Comparison of ENCODE assay signal across 19 cellular contexts in genomic region chr22:17918840-17919239, GRCh38.
A peak's percentile ranks its signal among the peaks of the same experiment; 100 is the strongest.
DNase-seq lines count a peak whose midpoint lies in the region; ATAC-seq, FAIRE-seq and TF ChIP-seq lines count a peak whose summit lies in the region.
"Had no signal": no experiment of that assay in that cellular context is flagged by ENCODE, and none has a peak within 500 bp of the region (broad histone marks: within the 10 kb centered on the region; RNA-seq: fewer than 3 reads in every experiment).

No MANE protein-coding gene starts in this region.

- TF ChIP-seq CTCF in AG10803 (conservative IDR thresholded peaks at IDR 0.05; ENCODE audit: low read length): no peak
- no peak for TF ChIP-seq CTCF in astrocyte (IDR thresholded peaks at IDR 0.05; ENCODE audit: insufficient read depth, low read depth, low read length)
- no peak for TF ChIP-seq CTCF in parathyroid adenoma (IDR thresholded peaks at IDR 0.05)
- TF ChIP-seq CTCF in esophagus muscularis mucosa (IDR thresholded peaks at IDR 0.05): no peak

- H3K27ac Mint-ChIP-seq in astrocyte (ENCODE audit: unreplicated experiment): no peak overlapping the region
- no peak overlapping the region for H3K27ac Mint-ChIP-seq in stimulated activated memory B cell treated with anti-CD40 and anti-IgM and Interleukin-4, amounts not matched to agents 10 μg/mL and 1 μg/mL and 100 μg/mL, for 72 hours
- H3K27ac Mint-ChIP-seq: activated CD8-positive, alpha-beta T cell treated with anti-CD3 and anti-CD28 coated beads for 36 hours; activated T-helper 1 cell treated with anti-CD3 and anti-CD28 coated beads, Interleukin-12 subunit alpha, Interleukin-12 subunit beta, Interleukin-2, Interleukin-4 antibody, amounts not matched to agents 30 ng/mL and 10 ng/mL and 1 ng/mL, durations not matched to agents 14 hours and 24 hours and 36 hours; dendritic cell treated with granulocyte-macrophage colony-stimulating factor and Interleukin-4, amounts not matched to agents 40 ng/mL and 50 ng/mL, for 4 days had no signal

- H2AFZ ChIP-seq in astrocyte (ENCODE audit: low read depth, low read length): no peak overlapping the region
- no peak overlapping the region for H2AFZ ChIP-seq in parathyroid adenoma

- no peak for FAIRE-seq in astrocyte (lab: Jason Lieb, UNC)
- FAIRE-seq: G401.6, TTC549 had no signal

- no peak for ATAC-seq in HG03025 (IDR thresholded peaks at IDR 0.05; ENCODE audit: low FRiP score, unreplicated experiment)
- no peak for ATAC-seq in HG03135 (IDR thresholded peaks at IDR 0.05; ENCODE audit: unreplicated experiment)
- ATAC-seq in stimulated activated memory B cell treated with anti-CD40 and anti-IgM and Interleukin-4, amounts not matched to agents 10 μg/mL and 1 μg/mL and 100 μg/mL, for 72 hours: no peak
- ATAC-seq: activated CD8-positive, alpha-beta T cell treated with anti-CD3 and anti-CD28 coated beads for 36 hours had no signal

- H4K20me1 ChIP-seq in astrocyte (ENCODE audit: insufficient read depth, low read length): peaks cover 98% of the 10 kb centered on the region

- no peak overlapping the region for H3K4me3 Mint-ChIP-seq in astrocyte (ENCODE audit: unreplicated experiment)
- H3K4me3 Mint-ChIP-seq in stimulated activated memory B cell treated with anti-CD40 and anti-IgM and Interleukin-4, amounts not matched to agents 10 μg/mL and 1 μg/mL and 100 μg/mL, for 72 hours: no peak overlapping the region
- H3K4me3 Mint-ChIP-seq: activated CD8-positive, alpha-beta T cell treated with anti-CD3 and anti-CD28 coated beads for 36 hours; activated T-helper 1 cell treated with anti-CD3 and anti-CD28 coated beads, Interleukin-12 subunit alpha, Interleukin-12 subunit beta, Interleukin-2, Interleukin-4 antibody, amounts not matched to agents 30 ng/mL and 10 ng/mL and 1 ng/mL, durations not matched to agents 14 hours and 24 hours and 36 hours; dendritic cell treated with granulocyte-macrophage colony-stimulating factor and Interleukin-4, amounts not matched to agents 40 ng/mL and 50 ng/mL, for 4 days; neural crest cell; stimulated activated naive CD8-positive, alpha-beta T cell treated with anti-CD3 and anti-CD28 coated beads, Interleukin-15, Interleukin-2, amounts not matched to agents 100 ng/mL and 50 ng/mL, for 24 hours had no signal

- H3K9me3 Mint-ChIP-seq in astrocyte (ENCODE audit: unreplicated experiment): no peaks in the 10 kb centered on the region
- H3K9me3 Mint-ChIP-seq in stimulated activated memory B cell treated with anti-CD40 and anti-IgM and Interleukin-4, amounts not matched to agents 10 μg/mL and 1 μg/mL and 100 μg/mL, for 72 hours: no peaks in the 10 kb centered on the region
- H3K9me3 Mint-ChIP-seq: activated CD8-positive, alpha-beta T cell treated with anti-CD3 and anti-CD28 coated beads for 36 hours; activated T-helper 1 cell treated with anti-CD3 and anti-CD28 coated beads, Interleukin-12 subunit alpha, Interleukin-12 subunit beta, Interleukin-2, Interleukin-4 antibody, amounts not matched to agents 30 ng/mL and 10 ng/mL and 1 ng/mL, durations not matched to agents 14 hours and 24 hours and 36 hours; dendritic cell treated with granulocyte-macrophage colony-stimulating factor and Interleukin-4, amounts not matched to agents 40 ng/mL and 50 ng/mL, for 4 days; neural crest cell; stimulated activated naive CD8-positive, alpha-beta T cell treated with anti-CD3 and anti-CD28 coated beads, Interleukin-15, Interleukin-2, amounts not matched to agents 100 ng/mL and 50 ng/mL, for 24 hours had no signal

- H3K4me1 ChIP-seq in astrocyte (ENCODE audit: insufficient read depth, low read length): peaks cover 39% of the 10 kb centered on the region
- peaks cover 51% of the 10 kb centered on the region for H3K4me1 ChIP-seq in parathyroid adenoma
- H3K4me1 ChIP-seq in esophagus muscularis mucosa: peaks cover 49 to 82% (median 72%) of the 10 kb centered on the region in 4 donors

- H3K4me2 ChIP-seq in astrocyte (ENCODE audit: low read length) (no peak overlapping the region), parathyroid adenoma (ENCODE audit: low read length) (no peak overlapping the region)

- H3K36me3 Mint-ChIP-seq in astrocyte (ENCODE audit: low read depth, unreplicated experiment): peaks cover 3% of the 10 kb centered on the region
- H3K36me3 Mint-ChIP-seq in stimulated activated memory B cell treated with anti-CD40 and anti-IgM and Interleukin-4, amounts not matched to agents 10 μg/mL and 1 μg/mL and 100 μg/mL, for 72 hours: no peaks in the 10 kb centered on the region

- no peak overlapping the region for H3K4me3 ChIP-seq in AG10803 (ENCODE audit: low read length)
- no peak overlapping the region for H3K4me3 ChIP-seq in astrocyte (ENCODE audit: insufficient read depth, low read depth, low read length)
- no peak overlapping the region for H3K4me3 ChIP-seq in parathyroid adenoma (ENCODE audit: low read depth, low read length)
- no peak overlapping the region for H3K4me3 ChIP-seq in esophagus muscularis mucosa
- H3K4me3 ChIP-seq: esophagus squamous epithelium, SJSA1 had no signal

- no peak for TF ChIP-seq POLR2A in esophagus muscularis mucosa (IDR thresholded peaks at IDR 0.05; ENCODE audit: low read depth)

- TF ChIP-seq EP300 in esophagus muscularis mucosa (IDR thresholded peaks at IDR 0.05): no peak

- H3K36me3 ChIP-seq in astrocyte (ENCODE audit: insufficient read depth, low read length) (no peaks in the 10 kb centered on the region), parathyroid adenoma (ENCODE audit: control insufficient read depth, insufficient read depth, low read length) (no peaks in the 10 kb centered on the region), esophagus muscularis mucosa (no peaks in the 10 kb centered on the region)
- H3K36me3 ChIP-seq: esophagus squamous epithelium, SJSA1 had no signal

- peaks cover 40% of the 10 kb centered on the region for H3K4me1 Mint-ChIP-seq in astrocyte (ENCODE audit: low read depth, unreplicated experiment)
- H3K4me1 Mint-ChIP-seq in stimulated activated memory B cell treated with anti-CD40 and anti-IgM and Interleukin-4, amounts not matched to agents 10 μg/mL and 1 μg/mL and 100 μg/mL, for 72 hours: peaks cover 1% of the 10 kb centered on the region

- WGBS in esophagus muscularis mucosa: 79% methylated on average over 5 of the region's 5 CpGs

- no peak overlapping the region for H3K27ac ChIP-seq in astrocyte (ENCODE audit: low read depth, low read length)
- H3K27ac ChIP-seq in parathyroid adenoma: peak overlapping the region; percentile 89
- peak overlapping the region in 1 of 4 donors; percentile 68 for H3K27ac ChIP-seq in esophagus muscularis mucosa (replicated peaks in 1 of 4)
- H3K27ac ChIP-seq: C4-2B, SJSA1 had no signal

- H3K79me2 ChIP-seq in astrocyte (ENCODE audit: insufficient read depth, low read length) (peaks cover 78% of the 10 kb centered on the region), parathyroid adenoma (peaks cover 27% of the 10 kb centered on the region)

- no peak overlapping the region for H3K9ac ChIP-seq in astrocyte (ENCODE audit: low read length)
- no peak overlapping the region for H3K9ac ChIP-seq in parathyroid adenoma

- intact Hi-C loops in esophagus muscularis mucosa (cut with DNase I): no loop called here

- DNase-seq in AG10803 (ENCODE audit: low read depth) (peak; percentile 85), HK-2 (ENCODE audit: unreplicated experiment) (peak; percentile 27), astrocyte (ENCODE audit: low read depth) (peak; percentile 70), esophagus muscularis mucosa (ENCODE audit: extremely low spot score) (no peak)
- DNase-seq: activated CD8-positive, alpha-beta T cell treated with anti-CD3 and anti-CD28 coated beads for 36 hours; esophagus squamous epithelium; MM.1S had no signal

- no peaks in the 10 kb centered on the region for H3K27me3 Mint-ChIP-seq in astrocyte (ENCODE audit: low read depth, unreplicated experiment)
- H3K27me3 Mint-ChIP-seq in stimulated activated memory B cell treated with anti-CD40 and anti-IgM and Interleukin-4, amounts not matched to agents 10 μg/mL and 1 μg/mL and 100 μg/mL, for 72 hours: no peaks in the 10 kb centered on the region
- H3K27me3 Mint-ChIP-seq: activated CD8-positive, alpha-beta T cell treated with anti-CD3 and anti-CD28 coated beads for 36 hours; stimulated activated naive CD8-positive, alpha-beta T cell treated with anti-CD3 and anti-CD28 coated beads, Interleukin-15, Interleukin-2, amounts not matched to agents 100 ng/mL and 50 ng/mL, for 24 hours had no signal

- H3K27me3 ChIP-seq in astrocyte (ENCODE audit: insufficient read depth, low read length) (no peaks in the 10 kb centered on the region), parathyroid adenoma (ENCODE audit: control insufficient read depth, insufficient read depth, low read length) (no peaks in the 10 kb centered on the region), esophagus muscularis mucosa (no peaks in the 10 kb centered on the region)
- H3K27me3 ChIP-seq: esophagus squamous epithelium, SJSA1 had no signal

- no peaks in the 10 kb centered on the region for H3K9me3 ChIP-seq in astrocyte (ENCODE audit: insufficient read depth, low read depth, low read length)
- no peaks in the 10 kb centered on the region for H3K9me3 ChIP-seq in parathyroid adenoma (ENCODE audit: control insufficient read depth, low read length)
- no peaks in the 10 kb centered on the region for H3K9me3 ChIP-seq in esophagus muscularis mucosa
- H3K9me3 ChIP-seq: esophagus squamous epithelium, SJSA1 had no signal
